Comparison of ENCODE assay signal across 36 cellular contexts in the genomic region with DNA sequence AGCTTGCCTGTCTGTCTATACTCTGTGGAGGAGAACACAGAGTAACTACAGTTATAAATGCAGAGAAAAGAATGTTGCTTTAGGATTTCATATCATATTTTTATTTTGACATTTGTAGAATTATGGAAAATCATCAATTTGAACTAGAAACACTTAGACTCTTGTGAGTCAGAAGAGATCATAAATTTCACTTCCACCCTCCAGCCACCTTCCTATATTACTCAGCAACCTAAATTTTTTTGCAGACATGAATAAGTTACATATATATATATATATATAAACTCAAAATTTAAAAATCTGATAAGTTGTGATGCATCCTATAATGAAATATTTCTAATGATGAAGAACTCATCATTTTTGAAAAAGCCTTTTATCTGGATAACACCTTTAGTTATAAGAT.
"Had no signal": no experiment of that assay in that cellular context is flagged by ENCODE, and none has a peak within 500 bp of the region (broad histone marks: within the 10 kb centered on the region; RNA-seq: fewer than 3 reads in every experiment).

No MANE protein-coding gene starts in this region.

- H3K4me1 ChIP-seq: body of pancreas, breast epithelium had no signal

- DNase-seq: activated B cell treated with CpG ODN at 0.5 μM for 24 hours; activated CD4-positive, alpha-beta memory T cell treated with anti-CD3 and anti-CD28 coated beads for 36 hours; activated CD4-positive, alpha-beta T cell treated with anti-CD3 and anti-CD28 coated beads for 4 hours; activated CD4-positive, alpha-beta T cell treated with anti-CD3 and anti-CD28 coated beads, Interleukin-2, amount 10 ng/mL, durations not matched to agents 24 days and 14 days; activated CD4-positive, alpha-beta T cell treated with anti-CD3 and anti-CD28 coated beads, Interleukin-2, amount 50 U/mL, for 1 hour; activated CD4-positive, alpha-beta T cell treated with anti-CD3 and anti-CD28 coated beads, Interleukin-2, amount 50 U/mL, for 4 hours; activated CD4-positive, CD25-positive, alpha-beta regulatory T cell treated with anti-CD3 and anti-CD28 coated beads, Interleukin-2, amount 50 U/mL, for 72 hours; activated CD8-positive, alpha-beta memory T cell treated with anti-CD3 and anti-CD28 coated beads, Interleukin-2, amount 50 U/mL, for 4 hours; activated CD8-positive, alpha-beta T cell treated with anti-CD3 and anti-CD28 coated beads for 36 hours; activated effector memory CD4-positive, alpha-beta T cell treated with anti-CD3 and anti-CD28 coated beads, Interleukin-2, amount 50 U/mL, for 16 hours; activated gamma-delta T cell treated with Interleukin-2 at 50 U/mL for 16 hours; activated naive CD4-positive, alpha-beta T cell; activated naive CD4-positive, alpha-beta T cell treated with anti-CD3 and anti-CD28 coated beads for 36 hours; activated naive CD4-positive, alpha-beta T cell treated with anti-CD3 and anti-CD28 coated beads, Interleukin-2, amount 50 U/mL, for 16 hours; activated naive CD8-positive, alpha-beta T cell treated with anti-CD3 and anti-CD28 coated beads for 36 hours; activated T-cell treated with anti-CD3 and anti-CD28 coated beads for 4 hours; activated T-cell treated with anti-CD3 and anti-CD28 coated beads, Interleukin-2, amount 50 U/mL, for 1 hour; activated T-cell treated with anti-CD3 and anti-CD28 coated beads, Interleukin-2, amount 50 U/mL, for 4 hours; activated T-cell treated with anti-CD3 and anti-CD28 coated beads, Interleukin-2, amount 50 U/mL, for 72 hours; adrenal gland; amniotic stem cell; aorta; body of pancreas; brain microvascular endothelial cell; central memory CD4-positive, alpha-beta T cell; T-helper 2 cell; T-helper 9 cell had no signal

- ATAC-seq: activated CD8-positive, alpha-beta T cell treated with anti-CD3 and anti-CD28 coated beads for 36 hours; activated naive CD4-positive, alpha-beta T cell treated with anti-CD3 and anti-CD28 coated beads, Interleukin-2, amount 50 U/mL, for 72 hours; activated T-cell treated with anti-CD3 and anti-CD28 coated beads, Interleukin-2, amount 50 U/mL, for 4 hours; activated T-cell treated with anti-CD3 and anti-CD28 coated beads, Interleukin-2, amount 50 U/mL, for 72 hours; activated T-helper 17 cell treated with anti-CD3 and anti-CD28 coated beads, Interleukin-2, amount 50 U/mL, for 72 hours; body of pancreas had no signal

- H3K4me3 Mint-ChIP-seq: activated B cell treated with CpG ODN at 0.5 μM for 24 hours; activated CD4-positive, alpha-beta memory T cell treated with anti-CD3 and anti-CD28 coated beads for 36 hours; activated CD4-positive, alpha-beta T cell treated with anti-CD3 and anti-CD28 coated beads, Interleukin-2, amount 10 ng/mL, durations not matched to agents 24 days and 14 days; activated CD8-positive, alpha-beta T cell treated with anti-CD3 and anti-CD28 coated beads for 36 hours; activated naive CD4-positive, alpha-beta T cell treated with anti-CD3 and anti-CD28 coated beads for 36 hours; activated naive CD8-positive, alpha-beta T cell treated with anti-CD3 and anti-CD28 coated beads for 36 hours; activated T-cell treated with anti-CD3 and anti-CD28 coated beads, Interleukin-2, amount 50 U/mL, for 4 hours; activated T-cell treated with anti-CD3 and anti-CD28 coated beads, Interleukin-2, amount 50 U/mL, for 72 hours; activated T-helper 1 cell treated with anti-CD3 and anti-CD28 coated beads, Interleukin-12 subunit alpha, Interleukin-12 subunit beta, Interleukin-2, Interleukin-4 antibody, amounts not matched to agents 30 ng/mL and 10 ng/mL and 1 ng/mL, durations not matched to agents 14 hours and 24 hours and 36 hours; activated T-helper 17 cell treated with anti-CD3 and anti-CD28 coated beads, Interleukin-2, amount 50 U/mL, for 72 hours; T-helper 1 cell treated with Interleukin-12 subunit alpha and Interleukin-12 subunit beta and Interleukin-4 antibody, amounts not matched to agents 30 μg/mL and 1 μg/mL, for 36 hours; T-helper 2 cell treated with Interferon-gamma antibody and Interleukin-4, amounts not matched to agents 5 μg/mL and 100 μg/mL, for 36 hours had no signal

- H3K27me3 Mint-ChIP-seq: activated B cell treated with CpG ODN at 0.5 μM for 24 hours; activated CD4-positive, alpha-beta memory T cell treated with anti-CD3 and anti-CD28 coated beads for 36 hours; activated CD4-positive, alpha-beta T cell treated with anti-CD3 and anti-CD28 coated beads, Interleukin-2, amount 10 ng/mL, durations not matched to agents 24 days and 14 days; activated CD8-positive, alpha-beta T cell treated with anti-CD3 and anti-CD28 coated beads for 36 hours; activated naive CD8-positive, alpha-beta T cell treated with anti-CD3 and anti-CD28 coated beads for 36 hours; activated T-helper 17 cell treated with anti-CD3 and anti-CD28 coated beads, Interleukin-2, amount 50 U/mL, for 72 hours had no signal

- H3K27ac ChIP-seq: adrenal gland, body of pancreas, brain microvascular endothelial cell, breast epithelium, VCaP had no signal

- H3K27me3 ChIP-seq: adrenal gland, body of pancreas, brain microvascular endothelial cell, breast epithelium had no signal

- H3K9me3 Mint-ChIP-seq: activated naive CD4-positive, alpha-beta T cell treated with anti-CD3 and anti-CD28 coated beads, Interleukin-2, amount 50 U/mL, for 72 hours; activated T-helper 1 cell treated with anti-CD3 and anti-CD28 coated beads, Interleukin-12 subunit alpha, Interleukin-12 subunit beta, Interleukin-2, Interleukin-4 antibody, amounts not matched to agents 30 ng/mL and 10 ng/mL and 1 ng/mL, durations not matched to agents 14 hours and 24 hours and 36 hours; T-helper 2 cell treated with Interferon-gamma antibody and Interleukin-4, amounts not matched to agents 5 μg/mL and 100 μg/mL, for 36 hours had no signal

- H3K27ac Mint-ChIP-seq: activated B cell treated with CpG ODN at 0.5 μM for 24 hours; activated CD4-positive, alpha-beta memory T cell treated with anti-CD3 and anti-CD28 coated beads for 36 hours; activated CD4-positive, alpha-beta T cell treated with anti-CD3 and anti-CD28 coated beads, Interleukin-2, amount 10 ng/mL, durations not matched to agents 24 days and 14 days; activated CD8-positive, alpha-beta T cell treated with anti-CD3 and anti-CD28 coated beads for 36 hours; activated naive CD4-positive, alpha-beta T cell treated with anti-CD3 and anti-CD28 coated beads for 36 hours; activated naive CD4-positive, alpha-beta T cell treated with anti-CD3 and anti-CD28 coated beads, Interleukin-2, amount 50 U/mL, for 72 hours; activated naive CD8-positive, alpha-beta T cell treated with anti-CD3 and anti-CD28 coated beads for 36 hours; activated T-cell treated with anti-CD3 and anti-CD28 coated beads, Interleukin-2, amount 50 U/mL, for 72 hours; activated T-helper 1 cell treated with anti-CD3 and anti-CD28 coated beads, Interleukin-12 subunit alpha, Interleukin-12 subunit beta, Interleukin-2, Interleukin-4 antibody, amounts not matched to agents 30 ng/mL and 10 ng/mL and 1 ng/mL, durations not matched to agents 14 hours and 24 hours and 36 hours; activated T-helper 17 cell treated with anti-CD3 and anti-CD28 coated beads, Interleukin-2, amount 50 U/mL, for 72 hours; T-helper 1 cell treated with Interleukin-12 subunit alpha and Interleukin-12 subunit beta and Interleukin-4 antibody, amounts not matched to agents 30 μg/mL and 1 μg/mL, for 36 hours; T-helper 2 cell treated with Interferon-gamma antibody and Interleukin-4, amounts not matched to agents 5 μg/mL and 100 μg/mL, for 36 hours had no signal

- H3K36me3 Mint-ChIP-seq: activated CD4-positive, alpha-beta memory T cell treated with anti-CD3 and anti-CD28 coated beads for 36 hours; activated naive CD4-positive, alpha-beta T cell treated with anti-CD3 and anti-CD28 coated beads, Interleukin-2, amount 50 U/mL, for 72 hours; activated naive CD8-positive, alpha-beta T cell treated with anti-CD3 and anti-CD28 coated beads for 36 hours had no signal

- H3K4me1 Mint-ChIP-seq: activated B cell treated with CpG ODN at 0.5 μM for 24 hours; activated CD4-positive, alpha-beta T cell treated with anti-CD3 and anti-CD28 coated beads, Interleukin-2, amount 10 ng/mL, durations not matched to agents 24 days and 14 days; activated naive CD8-positive, alpha-beta T cell treated with anti-CD3 and anti-CD28 coated beads for 36 hours; activated T-helper 17 cell treated with anti-CD3 and anti-CD28 coated beads, Interleukin-2, amount 50 U/mL, for 72 hours had no signal

- H3K4me3 ChIP-seq: adrenal gland, body of pancreas, breast epithelium had no signal

- FAIRE-seq: astrocyte, TTC549 had no signal

- H3K9me3 ChIP-seq: adrenal gland, body of pancreas had no signal

- H3K36me3 ChIP-seq: adrenal gland, brain microvascular endothelial cell, breast epithelium had no signal
